11 cellular contexts compared by ENCODE assay signal in genomic region chr4:128349921-128350320, GRCh38.
DNase-seq lines count a peak whose midpoint lies in the region; TF ChIP-seq lines count a peak whose summit lies in the region.
"Had no signal": no experiment of that assay in that cellular context is flagged by ENCODE, and none has a peak within 500 bp of the region (broad histone marks: within the 10 kb centered on the region; RNA-seq: fewer than 3 reads in every experiment).

No MANE protein-coding gene starts in this region.

- H3K27me3 ChIP-seq in adipocyte (replicated peaks; ENCODE audit: control insufficient read depth, insufficient read depth, low read length) (no peaks in the 10 kb centered on the region), BE2C (no peaks in the 10 kb centered on the region)
- H3K27me3 ChIP-seq: stomach had no signal

- H3K4me3 ChIP-seq in LNCaP clone FGC (ENCODE audit: low read depth, low read length) = no peak overlapping the region
- H3K4me3 ChIP-seq in adipocyte (ENCODE audit: low read length) = no peak overlapping the region
- H3K4me3 ChIP-seq in BE2C (ENCODE audit: low read depth, low read length) = no peak overlapping the region
- H3K4me3 ChIP-seq: stomach had no signal

- DNase-seq in DMS153 treated with DMSO at 0.1 percent for 48 hours (lab: John Stamatoyannopoulos, UW; ENCODE audit: unreplicated experiment) (peak; percentile 67), LNCaP clone FGC (ENCODE audit: low read depth) (peak; percentile 92), adipocyte (ENCODE audit: low read depth) (peak; percentile 63), iris pigment epithelial cell (ENCODE audit: low read depth) (peak; percentile 98), BE2C (no peak), SKM-1 (lab: John Stamatoyannopoulos, UW; ENCODE audit: unreplicated experiment) (no peak), ACHN (no peak)
- no peak for DNase-seq in activated CD4-positive, alpha-beta T cell treated with anti-CD3 and anti-CD28 coated beads for 1 hour
- DNase-seq: activated T-cell treated with anti-CD3 and anti-CD28 coated beads, Interleukin-2, amount 50 U/mL, for 24 hours; anterior cingulate cortex; stomach had no signal

- TF ChIP-seq CTCF in LNCaP clone FGC (IDR thresholded peaks at IDR 0.05; ENCODE audit: control insufficient read depth, extremely low read depth, insufficient read depth) (no peak), BE2C (IDR thresholded peaks at IDR 0.05; ENCODE audit: low read depth, low read length) (no peak)

- H3K9me3 ChIP-seq in adipocyte (ENCODE audit: control insufficient read depth, low read length) = no peaks in the 10 kb centered on the region
- H3K9me3 ChIP-seq in BE2C = no peaks in the 10 kb centered on the region
- H3K9me3 ChIP-seq: stomach had no signal

- H3K36me3 ChIP-seq in adipocyte (ENCODE audit: control insufficient read depth, insufficient read depth, low read length, severe bottlenecking) (no peaks in the 10 kb centered on the region), BE2C (no peaks in the 10 kb centered on the region)
- H3K36me3 ChIP-seq: stomach had no signal

- in situ Hi-C loops in ACHN (cut with HindIII; ENCODE audit: low pct_ligation_motif_present, low pct_unique_long_range_greater_than_20kb, low sequenced_read_pairs) = no loop called here

- H3K4me1 ChIP-seq in adipocyte (ENCODE audit: control insufficient read depth, insufficient read depth, low read length) (peaks cover 44% of the 10 kb centered on the region), BE2C (peaks cover 16% of the 10 kb centered on the region)

- no peak overlapping the region for H3K9ac ChIP-seq in adipocyte (ENCODE audit: low read length)

Comparison
In these comparisons a context has a peak if more than half of its experiments do, and no peak if none do; other contexts are left out.
1. DNase-seq: peak in DMS153 treated with DMSO at 0.1 percent for 48 hours (single experiment), LNCaP clone FGC (single experiment), adipocyte (single experiment) and iris pigment epithelial cell (single experiment); none in BE2C (single experiment), activated CD4-positive, alpha-beta T cell treated with anti-CD3 and anti-CD28 coated beads for 1 hour (single experiment), SKM-1 (single experiment) and ACHN (single experiment).